1 cellular context compared by ENCODE assay signal in genomic region chr3:196127308-196128040, GRCh38.
TF ChIP-seq lines count a peak whose summit lies in the region.

No MANE protein-coding gene starts in this region.

TF ChIP-seq in K562, 482 proteins besides CTCF, POLR2A, EP300 and RAD21 (continued from another document and continues in another):
- no peak for TF ChIP-seq DIDO1 (tag; IDR thresholded peaks at IDR 0.05; ENCODE audit: low read depth)
- TF ChIP-seq KLF13 (tag; IDR thresholded peaks at IDR 0.05; ENCODE audit: borderline replicate concordance, low read depth), result no peak
- TF ChIP-seq PYGO2 (tag; IDR thresholded peaks at IDR 0.05), result 0 out of 2 replicates have a peak, but pooled peaks have one; percentile 19
- TF ChIP-seq, protein P1, sequence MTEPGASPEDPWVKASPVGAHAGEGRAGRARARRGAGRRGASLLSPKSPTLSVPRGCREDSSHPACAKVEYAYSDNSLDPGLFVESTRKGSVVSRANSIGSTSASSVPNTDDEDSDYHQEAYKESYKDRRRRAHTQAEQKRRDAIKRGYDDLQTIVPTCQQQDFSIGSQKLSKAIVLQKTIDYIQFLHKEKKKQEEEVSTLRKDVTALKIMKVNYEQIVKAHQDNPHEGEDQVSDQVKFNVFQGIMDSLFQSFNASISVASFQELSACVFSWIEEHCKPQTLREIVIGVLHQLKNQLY (CRISPR knock-in tag; conservative IDR thresholded peaks at IDR 0.05), result no peak
- no peak for TF ChIP-seq HOXB6 (CRISPR knock-in tag; IDR thresholded peaks at IDR 0.05; ENCODE audit: borderline replicate concordance)
- no peak for TF ChIP-seq FOS (IDR thresholded peaks at IDR 0.05; ENCODE audit: extremely low read depth, insufficient read length)
- TF ChIP-seq PHF20 (IDR thresholded peaks at IDR 0.05; ENCODE audit: partially characterized antibody), result no peak
- TF ChIP-seq EP400 (IDR thresholded peaks at IDR 0.05), result peak; percentile 54
- TF ChIP-seq ZNF717 (CRISPR knock-in tag; IDR thresholded peaks at IDR 0.05), result no peak
- no peak for TF ChIP-seq HMGXB4 (CRISPR knock-in tag; IDR thresholded peaks at IDR 0.05)
- TF ChIP-seq VEZF1 (CRISPR knock-in tag; IDR thresholded peaks at IDR 0.05), result peak; percentile 90
- peak in 1 of 2 experiments; percentile 37; a peak in 1 of 4 replicates for TF ChIP-seq ARNT (IDR thresholded peaks at IDR 0.05)
- no peak for TF ChIP-seq KLF6 (CRISPR knock-in tag; IDR thresholded peaks at IDR 0.05; ENCODE audit: borderline replicate concordance)
- TF ChIP-seq, protein P2, sequence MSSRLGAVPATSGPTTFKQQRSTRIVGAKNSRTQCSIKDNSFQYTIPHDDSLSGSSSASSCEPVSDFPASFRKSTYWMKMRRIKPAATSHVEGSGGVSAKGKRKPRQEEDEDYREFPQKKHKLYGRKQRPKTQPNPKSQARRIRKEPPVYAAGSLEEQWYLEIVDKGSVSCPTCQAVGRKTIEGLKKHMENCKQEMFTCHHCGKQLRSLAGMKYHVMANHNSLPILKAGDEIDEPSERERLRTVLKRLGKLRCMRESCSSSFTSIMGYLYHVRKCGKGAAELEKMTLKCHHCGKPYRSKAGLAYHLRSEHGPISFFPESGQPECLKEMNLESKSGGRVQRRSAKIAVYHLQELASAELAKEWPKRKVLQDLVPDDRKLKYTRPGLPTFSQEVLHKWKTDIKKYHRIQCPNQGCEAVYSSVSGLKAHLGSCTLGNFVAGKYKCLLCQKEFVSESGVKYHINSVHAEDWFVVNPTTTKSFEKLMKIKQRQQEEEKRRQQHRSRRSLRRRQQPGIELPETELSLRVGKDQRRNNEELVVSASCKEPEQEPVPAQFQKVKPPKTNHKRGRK (tag; IDR thresholded peaks at IDR 0.05), result no peak
- TF ChIP-seq THRAP3 (IDR thresholded peaks at IDR 0.05; ENCODE audit: borderline replicate concordance), result no peak
- TF ChIP-seq CBX1 (IDR thresholded peaks at IDR 0.05; ENCODE audit: low read depth), result no peak
- no peak for TF ChIP-seq DACH1 (IDR thresholded peaks at IDR 0.05; ENCODE audit: partially characterized antibody)
- TF ChIP-seq ZNF76 (CRISPR knock-in tag; IDR thresholded peaks at IDR 0.05; ENCODE audit: borderline replicate concordance), result no peak
- TF ChIP-seq, protein P3, sequence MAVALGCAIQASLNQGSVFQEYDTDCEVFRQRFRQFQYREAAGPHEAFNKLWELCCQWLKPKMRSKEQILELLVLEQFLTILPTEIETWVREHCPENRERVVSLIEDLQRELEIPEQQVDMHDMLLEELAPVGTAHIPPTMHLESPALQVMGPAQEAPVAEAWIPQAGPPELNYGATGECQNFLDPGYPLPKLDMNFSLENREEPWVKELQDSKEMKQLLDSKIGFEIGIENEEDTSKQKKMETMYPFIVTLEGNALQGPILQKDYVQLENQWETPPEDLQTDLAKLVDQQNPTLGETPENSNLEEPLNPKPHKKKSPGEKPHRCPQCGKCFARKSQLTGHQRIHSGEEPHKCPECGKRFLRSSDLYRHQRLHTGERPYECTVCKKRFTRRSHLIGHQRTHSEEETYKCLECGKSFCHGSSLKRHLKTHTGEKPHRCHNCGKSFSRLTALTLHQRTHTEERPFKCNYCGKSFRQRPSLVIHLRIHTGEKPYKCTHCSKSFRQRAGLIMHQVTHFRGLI (CRISPR knock-in tag; IDR thresholded peaks at IDR 0.05), result no peak
- TF ChIP-seq ZEB2 (IDR thresholded peaks at IDR 0.05), result peak; percentile 94
- no peak for TF ChIP-seq SP2 (IDR thresholded peaks at IDR 0.05; ENCODE audit: extremely low read depth, low read depth, low read length, poor library complexity, severe bottlenecking)
- no peak; the same call in 1 of the 2 replicates for TF ChIP-seq TAF7 (tag; IDR thresholded peaks at IDR 0.05)
- 0 out of 2 replicates have a peak, but pooled peaks have one; percentile 12 for TF ChIP-seq OTX1 (CRISPR knock-in tag; IDR thresholded peaks at IDR 0.05)
- TF ChIP-seq RUNX1 (IDR thresholded peaks at IDR 0.05; ENCODE audit: low read depth), result no peak
- no peak for TF ChIP-seq NR1H2 (CRISPR knock-in tag; IDR thresholded peaks at IDR 0.05)
- TF ChIP-seq, protein P4, sequence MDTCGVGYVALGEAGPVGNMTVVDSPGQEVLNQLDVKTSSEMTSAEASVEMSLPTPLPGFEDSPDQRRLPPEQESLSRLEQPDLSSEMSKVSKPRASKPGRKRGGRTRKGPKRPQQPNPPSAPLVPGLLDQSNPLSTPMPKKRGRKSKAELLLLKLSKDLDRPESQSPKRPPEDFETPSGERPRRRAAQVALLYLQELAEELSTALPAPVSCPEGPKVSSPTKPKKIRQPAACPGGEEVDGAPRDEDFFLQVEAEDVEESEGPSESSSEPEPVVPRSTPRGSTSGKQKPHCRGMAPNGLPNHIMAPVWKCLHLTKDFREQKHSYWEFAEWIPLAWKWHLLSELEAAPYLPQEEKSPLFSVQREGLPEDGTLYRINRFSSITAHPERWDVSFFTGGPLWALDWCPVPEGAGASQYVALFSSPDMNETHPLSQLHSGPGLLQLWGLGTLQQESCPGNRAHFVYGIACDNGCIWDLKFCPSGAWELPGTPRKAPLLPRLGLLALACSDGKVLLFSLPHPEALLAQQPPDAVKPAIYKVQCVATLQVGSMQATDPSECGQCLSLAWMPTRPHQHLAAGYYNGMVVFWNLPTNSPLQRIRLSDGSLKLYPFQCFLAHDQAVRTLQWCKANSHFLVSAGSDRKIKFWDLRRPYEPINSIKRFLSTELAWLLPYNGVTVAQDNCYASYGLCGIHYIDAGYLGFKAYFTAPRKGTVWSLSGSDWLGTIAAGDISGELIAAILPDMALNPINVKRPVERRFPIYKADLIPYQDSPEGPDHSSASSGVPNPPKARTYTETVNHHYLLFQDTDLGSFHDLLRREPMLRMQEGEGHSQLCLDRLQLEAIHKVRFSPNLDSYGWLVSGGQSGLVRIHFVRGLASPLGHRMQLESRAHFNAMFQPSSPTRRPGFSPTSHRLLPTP (IDR thresholded peaks at IDR 0.05; ENCODE audit: borderline replicate concordance, extremely low read depth, insufficient read length), result no peak
- TF ChIP-seq RBM17 (IDR thresholded peaks at IDR 0.05; ENCODE audit: borderline replicate concordance, low read depth, low read length), result no peak
- no peak for TF ChIP-seq HDAC8 (tag; IDR thresholded peaks at IDR 0.05)
- peak; percentile 70; the same call in 1 of the 2 replicates for TF ChIP-seq LCOR (CRISPR knock-in tag; IDR thresholded peaks at IDR 0.05)
- no peak for TF ChIP-seq MEF2A (IDR thresholded peaks at IDR 0.05; ENCODE audit: control insufficient read depth, low read depth, low read length)
- no peak for TF ChIP-seq SAFB2 (IDR thresholded peaks at IDR 0.05; ENCODE audit: borderline replicate concordance, low read depth, low read length, severe bottlenecking)
- no peak for TF ChIP-seq IRF2 (CRISPR knock-in tag; IDR thresholded peaks at IDR 0.05)
- no peak for TF ChIP-seq RBM34 (IDR thresholded peaks at IDR 0.05; ENCODE audit: borderline replicate concordance, insufficient read depth, low read length)
- no peak for TF ChIP-seq SMC3 (conservative IDR thresholded peaks at IDR 0.05; ENCODE audit: insufficient read depth, low read depth, low read length)
- no peak for TF ChIP-seq U2AF1 (optimal IDR thresholded peaks at IDR 0.05; ENCODE audit: low read depth, low read length)
- TF ChIP-seq, protein P5, sequence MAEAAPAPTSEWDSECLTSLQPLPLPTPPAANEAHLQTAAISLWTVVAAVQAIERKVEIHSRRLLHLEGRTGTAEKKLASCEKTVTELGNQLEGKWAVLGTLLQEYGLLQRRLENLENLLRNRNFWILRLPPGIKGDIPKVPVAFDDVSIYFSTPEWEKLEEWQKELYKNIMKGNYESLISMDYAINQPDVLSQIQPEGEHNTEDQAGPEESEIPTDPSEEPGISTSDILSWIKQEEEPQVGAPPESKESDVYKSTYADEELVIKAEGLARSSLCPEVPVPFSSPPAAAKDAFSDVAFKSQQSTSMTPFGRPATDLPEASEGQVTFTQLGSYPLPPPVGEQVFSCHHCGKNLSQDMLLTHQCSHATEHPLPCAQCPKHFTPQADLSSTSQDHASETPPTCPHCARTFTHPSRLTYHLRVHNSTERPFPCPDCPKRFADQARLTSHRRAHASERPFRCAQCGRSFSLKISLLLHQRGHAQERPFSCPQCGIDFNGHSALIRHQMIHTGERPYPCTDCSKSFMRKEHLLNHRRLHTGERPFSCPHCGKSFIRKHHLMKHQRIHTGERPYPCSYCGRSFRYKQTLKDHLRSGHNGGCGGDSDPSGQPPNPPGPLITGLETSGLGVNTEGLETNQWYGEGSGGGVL (CRISPR knock-in tag; IDR thresholded peaks at IDR 0.05), result no peak
- TF ChIP-seq HDGF (IDR thresholded peaks at IDR 0.05), result 0 out of 2 replicates have a peak, but pooled peaks have one; percentile 20
- TF ChIP-seq PBX2 (CRISPR knock-in tag; IDR thresholded peaks at IDR 0.05; ENCODE audit: low read depth), result no peak
- TF ChIP-seq PBX2 (tag; conservative IDR thresholded peaks at IDR 0.05; ENCODE audit: low read depth), result no peak
- TF ChIP-seq, protein P6, sequence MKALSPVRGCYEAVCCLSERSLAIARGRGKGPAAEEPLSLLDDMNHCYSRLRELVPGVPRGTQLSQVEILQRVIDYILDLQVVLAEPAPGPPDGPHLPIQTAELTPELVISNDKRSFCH (CRISPR knock-in tag; IDR thresholded peaks at IDR 0.05), result no peak
- TF ChIP-seq, protein P6 (tag; IDR thresholded peaks at IDR 0.05), result no peak; the same call in none of the 2 replicates
- TF ChIP-seq ZNF655 (CRISPR knock-in tag; IDR thresholded peaks at IDR 0.05), result no peak
- no peak for TF ChIP-seq SRSF7 (optimal IDR thresholded peaks at IDR 0.05; ENCODE audit: low read depth, low read length)
- TF ChIP-seq SMAD2 (IDR thresholded peaks at IDR 0.05; ENCODE audit: low read depth, low read length), result no peak
